ENCODE assay signal across 7 cellular contexts in genomic region chr4:15756361-15756861, GRCh38. TPM values are rescaled to one million over a fixed set of nuclear protein-coding genes. Genes with fewer than 3 reads are reported as not detected.
DNase-seq lines count a peak whose midpoint lies in the region; ATAC-seq, FAIRE-seq and TF ChIP-seq lines count a peak whose summit lies in the region.

No MANE protein-coding gene starts in this region.

- no peaks in the 10 kb centered on the region for H3K9me3 ChIP-seq in RWPE2 (ENCODE audit: severe bottlenecking)

- DNase-seq in RWPE2 (ENCODE audit: low spot score) (no peak), retinal pigment epithelial cell (ENCODE audit: low read depth) (no peak), H7 (no peak), frontal cortex (ENCODE audit: low spot score in 2 of 2) (no peak)
- DNase-seq in activated effector memory CD4-positive, alpha-beta T cell treated with anti-CD3 and anti-CD28 coated beads, Interleukin-2, amount 50 U/mL, for 16 hours: peak; percentile 88

- H3K4me3 ChIP-seq in RWPE2 (ENCODE audit: severe bottlenecking) (no peak overlapping the region), retinal pigment epithelial cell (ENCODE audit: low read length) (no peak overlapping the region), H7 (ENCODE audit: insufficient read depth, low read depth, low read length) (no peak overlapping the region)

- TF ChIP-seq POLR2A in GM19099 (IDR thresholded peaks at IDR 0.05; ENCODE audit: extremely low read depth, insufficient read length, low read depth): peak; percentile 26

- ATAC-seq in HG03095 (IDR thresholded peaks at IDR 0.05; ENCODE audit: unreplicated experiment) (peak; percentile 90), RWPE2 (ENCODE audit: low read depth) (peak; percentile 93)

- TF ChIP-seq CTCF in RWPE2 (IDR thresholded peaks at IDR 0.05; ENCODE audit: poor library complexity, severe bottlenecking) (peak; percentile 69), retinal pigment epithelial cell (conservative IDR thresholded peaks at IDR 0.05; ENCODE audit: low read depth, low read length) (peak; percentile 12)

- FAIRE-seq in frontal cortex (lab: Jason Lieb, UNC): no peak

- H3K36me3 ChIP-seq in RWPE2 (ENCODE audit: low read depth) (no peaks in the 10 kb centered on the region), H7 (replicated peaks; ENCODE audit: control insufficient read depth, insufficient read depth, low read length) (no peaks in the 10 kb centered on the region)

- H3K27me3 ChIP-seq in RWPE2 (ENCODE audit: insufficient read depth, poor library complexity, severe bottlenecking): no peaks in the 10 kb centered on the region
- H3K27me3 ChIP-seq in H7 (ENCODE audit: control insufficient read depth, insufficient read depth, low read length): no peaks in the 10 kb centered on the region

- H3K27ac ChIP-seq in RWPE2 (ENCODE audit: poor library complexity, severe bottlenecking): peak overlapping the region; percentile 39

- peaks cover 7% of the 10 kb centered on the region for H3K4me1 ChIP-seq in RWPE2 (ENCODE audit: insufficient read depth, poor library complexity, severe bottlenecking)

RNA-seq across cellular contexts. Expression of gene CD38, which starts 21.7 kb away (rescaled TPM):
- total RNA-seq in H7 (2014; rRNA removed; shearing (Covaris generic)): 0.15 and 1.1 TPM in 2 replicates
- 1.6 TPM for total RNA-seq in frontal cortex

RNA-seq across cellular contexts. Expression of gene BST1, which starts 53.5 kb away (rescaled TPM):
- 0.80 and 1.00 TPM in 2 replicates for total RNA-seq in H7 (2014; rRNA removed; shearing (Covaris generic))
- total RNA-seq in frontal cortex: 4.5 TPM
